ENCODE assay signal across 1 cellular context in the genomic region with DNA sequence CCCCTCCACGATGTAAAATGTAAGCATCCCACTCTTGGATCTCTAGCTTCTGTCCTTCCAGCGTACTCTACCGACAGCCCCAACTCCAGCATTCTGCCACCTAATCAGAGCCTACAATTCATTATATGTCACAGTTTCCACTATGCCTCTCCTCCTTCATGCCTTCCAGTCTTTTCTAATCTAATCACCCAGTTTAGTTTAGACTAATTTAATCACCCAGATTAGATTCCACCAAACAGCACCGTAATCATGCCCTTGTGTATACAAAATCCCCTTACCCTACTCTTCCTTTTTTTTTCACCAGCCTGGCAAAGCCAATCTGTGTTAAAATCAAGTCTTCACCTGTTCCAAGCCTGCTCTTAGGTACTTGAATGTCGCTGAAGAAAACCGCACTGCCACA.
TF ChIP-seq lines count a peak whose summit lies in the region.

No MANE protein-coding gene starts in this region.

TF ChIP-seq in H1, 55 proteins besides CTCF, POLR2A, EP300 and RAD21:
- TF ChIP-seq JUN (IDR thresholded peaks at IDR 0.05; ENCODE audit: low read depth, low read length) (no peak), BCL11A (IDR thresholded peaks at IDR 0.05; ENCODE audit: low read depth in 2 of 2, low read length in 2 of 2) (no peak), SP4 (IDR thresholded peaks at IDR 0.05; ENCODE audit: low read length) (no peak), TAF7 (optimal IDR thresholded peaks at IDR 0.05; ENCODE audit: borderline replicate concordance, low read depth, low read length) (no peak), CBX5 (IDR thresholded peaks at IDR 0.05; ENCODE audit: low read depth, low read length) (no peak), SIN3A (conservative IDR thresholded peaks at IDR 0.05 in 1 of 2, IDR thresholded peaks at IDR 0.05 in 1 of 2; ENCODE audit: low read depth in 1 of 2, low read length in 2 of 2) (no peak), ASH2L (IDR thresholded peaks at IDR 0.05; ENCODE audit: low read length) (no peak), ATF2 (IDR thresholded peaks at IDR 0.05; ENCODE audit: low read length) (no peak)
- TF ChIP-seq, protein P1, sequence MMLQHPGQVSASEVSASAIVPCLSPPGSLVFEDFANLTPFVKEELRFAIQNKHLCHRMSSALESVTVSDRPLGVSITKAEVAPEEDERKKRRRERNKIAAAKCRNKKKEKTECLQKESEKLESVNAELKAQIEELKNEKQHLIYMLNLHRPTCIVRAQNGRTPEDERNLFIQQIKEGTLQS (IDR thresholded peaks at IDR 0.05; ENCODE audit: insufficient read depth, low read depth, low read length), result no peak
